In genomic region chr14:78164226-78164853, GRCh38 we compare ENCODE assay signal across 9 cellular contexts. TPM values are rescaled to one million over a fixed set of nuclear protein-coding genes. Genes with fewer than 3 reads are reported as not detected.
DNase-seq lines count a peak whose midpoint lies in the region; ATAC-seq, FAIRE-seq and TF ChIP-seq lines count a peak whose summit lies in the region.
"Had no signal": no experiment of that assay in that cellular context is flagged by ENCODE, and none has a peak within 500 bp of the region (broad histone marks: within the 10 kb centered on the region; RNA-seq: fewer than 3 reads in every experiment).

No MANE protein-coding gene starts in this region.

- peak; percentile 60 for DNase-seq in ACHN
- DNase-seq in NCI-H1436 treated with DMSO at 0.1 percent for 48 hours (lab: John Stamatoyannopoulos, UW) = peak; percentile 16
- DNase-seq in K562 (ENCODE audit: extremely low read depth in 1 of 4, low spot score in 3 of 4) = peak; percentile 35 to 45 (median 42)
- DNase-seq in osteoblast (ENCODE audit: insufficient read length, low spot score, missing footprints) = no peak
- DNase-seq in effector CD8-positive, alpha-beta T cell (lab: John Stamatoyannopoulos, UW) = no peak
- DNase-seq in NCI-H128 (lab: John Stamatoyannopoulos, UW; ENCODE audit: unreplicated experiment) = no peak

- CTCF ChIA-PET in K562 (lab: Yijun Ruan, JAX; ENCODE audit: low intra/inter-chr PET ratio) = no interaction called here

- H3K36me3 ChIP-seq in K562 (ENCODE audit: control insufficient read depth, insufficient read depth, low read length) (no peaks in the 10 kb centered on the region), osteoblast (ENCODE audit: insufficient read depth, low read length) (no peaks in the 10 kb centered on the region)
- H3K36me3 ChIP-seq: HAP-1 had no signal

- peak in 1 of 2 experiments; percentile 47; a peak in 2 of 4 replicates for TF ChIP-seq RAD21 in K562 (CRISPR knock-in tag; conservative IDR thresholded peaks at IDR 0.05 in 1 of 2, IDR thresholded peaks at IDR 0.05 in 1 of 2)

- intact Hi-C loops in K562 (cut with micrococcal nuclease) = loop anchor here (10.0 kb wide), 1 partner anchor 400 kb away; no protein-coding TSS in a partner anchor

- no TSS peak for BruUV-seq in K562 (replicated peaks; lab: Mats Ljungman, UMichigan)

- H3K9ac ChIP-seq in K562 (ENCODE audit: insufficient read depth in 1 of 2, low read depth in 2 of 2, low read length in 2 of 2) = no peak overlapping the region

- H3K9me3 ChIP-seq in K562 (replicated peaks; ENCODE audit: control insufficient read depth, insufficient read depth, low read depth, low read length) (no peaks in the 10 kb centered on the region), osteoblast (ENCODE audit: low read depth, low read length) (no peaks in the 10 kb centered on the region)
- H3K9me3 ChIP-seq: HAP-1 had no signal

- WGBS in K562 (ENCODE audit: insufficient coverage, low coverage, missing lambda C conversion rate) = 2% methylated on average over 7 of the region's 8 CpGs

- H3K27ac ChIP-seq in K562 (ENCODE audit: extremely low read depth, low read depth, low read length) (no peak overlapping the region), osteoblast (ENCODE audit: low read depth, low read length) (no peak overlapping the region)

- H3K27me3 ChIP-seq in K562 (ENCODE audit: control insufficient read depth in 2 of 2, insufficient read depth in 2 of 2, low read length in 2 of 2) (no peaks in the 10 kb centered on the region; a peak in 1 of 5 replicates), osteoblast (ENCODE audit: insufficient read depth, low read length) (no peaks in the 10 kb centered on the region)

- no peaks in the 10 kb centered on the region for H3K79me2 ChIP-seq in K562 (ENCODE audit: control insufficient read depth, insufficient read depth, low read length)
- H3K79me2 ChIP-seq in osteoblast (ENCODE audit: insufficient read depth, low read length) = no peaks in the 10 kb centered on the region

- TF ChIP-seq EP300 in K562 (IDR thresholded peaks at IDR 0.05; ENCODE audit: low read length) = no peak

- H3K9me1 ChIP-seq in K562 (ENCODE audit: control insufficient read depth, insufficient read depth, low read length) = no peaks in the 10 kb centered on the region

- FAIRE-seq in K562 (lab: Jason Lieb, UNC) = no peak

- H2AFZ ChIP-seq in K562 (ENCODE audit: low read depth, low read length) (no peak overlapping the region), osteoblast (ENCODE audit: low read length) (no peak overlapping the region)

- ATAC-seq in K562 = peak; percentile 88
- ATAC-seq in HG03342 (IDR thresholded peaks at IDR 0.05; ENCODE audit: unreplicated experiment) = no peak

- no peak for TF ChIP-seq POLR2A in K562 (conservative IDR thresholded peaks at IDR 0.05)

- H4K20me1 ChIP-seq in K562 (replicated peaks; ENCODE audit: control insufficient read depth, insufficient read depth, low read length) (no peaks in the 10 kb centered on the region), osteoblast (ENCODE audit: insufficient read depth, low read length) (no peaks in the 10 kb centered on the region)

- TF ChIP-seq CTCF in GM12872 (IDR thresholded peaks at IDR 0.05; ENCODE audit: insufficient read depth, low read depth, low read length) (peak; percentile 84), K562 (IDR thresholded peaks at IDR 0.05 in 2 of 3, conservative IDR thresholded peaks at IDR 0.05 in 1 of 3; ENCODE audit: insufficient read depth in 2 of 3, low read depth in 1 of 3, low read length in 3 of 3) (peak; percentile 56 to 74 (median 67)), osteoblast (IDR thresholded peaks at IDR 0.05; ENCODE audit: extremely low read depth, low read depth, low read length) (peak; percentile 30)

- H3K4me3 ChIP-seq in K562 (no peak overlapping the region), osteoblast (ENCODE audit: insufficient read depth, low read length) (no peak overlapping the region)
- H3K4me3 ChIP-seq: HAP-1 had no signal

- POLR2A ChIA-PET in K562 (lab: Yijun Ruan, JAX) = no interaction called here

- in situ Hi-C loops in ACHN (cut with HindIII; ENCODE audit: low pct_ligation_motif_present, low pct_unique_long_range_greater_than_20kb, low sequenced_read_pairs) (no loop called here), K562 (cut with MboI) (no loop called here)

- H3K4me1 ChIP-seq in K562 (replicated peaks in 1 of 2; ENCODE audit: control insufficient read depth in 2 of 2, insufficient read depth in 2 of 2, low read length in 2 of 2) (no peaks in the 10 kb centered on the region; a peak in 1 of 5 replicates), osteoblast (ENCODE audit: insufficient read depth, low read length) (no peaks in the 10 kb centered on the region)
- H3K4me1 ChIP-seq: HAP-1 had no signal

- H3K4me2 ChIP-seq in K562 (ENCODE audit: insufficient read depth, low read length) (no peak overlapping the region), osteoblast (ENCODE audit: insufficient read depth, low read length) (no peak overlapping the region)

TF ChIP-seq in K562, 482 proteins besides CTCF, POLR2A, EP300 and RAD21 (continues in another document):
- TF ChIP-seq, protein P1, sequence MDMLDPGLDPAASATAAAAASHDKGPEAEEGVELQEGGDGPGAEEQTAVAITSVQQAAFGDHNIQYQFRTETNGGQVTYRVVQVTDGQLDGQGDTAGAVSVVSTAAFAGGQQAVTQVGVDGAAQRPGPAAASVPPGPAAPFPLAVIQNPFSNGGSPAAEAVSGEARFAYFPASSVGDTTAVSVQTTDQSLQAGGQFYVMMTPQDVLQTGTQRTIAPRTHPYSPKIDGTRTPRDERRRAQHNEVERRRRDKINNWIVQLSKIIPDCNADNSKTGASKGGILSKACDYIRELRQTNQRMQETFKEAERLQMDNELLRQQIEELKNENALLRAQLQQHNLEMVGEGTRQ (CRISPR knock-in tag; IDR thresholded peaks at IDR 0.05) = no peak
- TF ChIP-seq SRSF3 (IDR thresholded peaks at IDR 0.05; ENCODE audit: insufficient read depth, low read length) = no peak
- TF ChIP-seq EGR1 (conservative IDR thresholded peaks at IDR 0.05) = peak; percentile 30; the same call in 1 of the 2 replicates
- TF ChIP-seq ARID4B (CRISPR knock-in tag; IDR thresholded peaks at IDR 0.05) = no peak
- TF ChIP-seq, protein P2, sequence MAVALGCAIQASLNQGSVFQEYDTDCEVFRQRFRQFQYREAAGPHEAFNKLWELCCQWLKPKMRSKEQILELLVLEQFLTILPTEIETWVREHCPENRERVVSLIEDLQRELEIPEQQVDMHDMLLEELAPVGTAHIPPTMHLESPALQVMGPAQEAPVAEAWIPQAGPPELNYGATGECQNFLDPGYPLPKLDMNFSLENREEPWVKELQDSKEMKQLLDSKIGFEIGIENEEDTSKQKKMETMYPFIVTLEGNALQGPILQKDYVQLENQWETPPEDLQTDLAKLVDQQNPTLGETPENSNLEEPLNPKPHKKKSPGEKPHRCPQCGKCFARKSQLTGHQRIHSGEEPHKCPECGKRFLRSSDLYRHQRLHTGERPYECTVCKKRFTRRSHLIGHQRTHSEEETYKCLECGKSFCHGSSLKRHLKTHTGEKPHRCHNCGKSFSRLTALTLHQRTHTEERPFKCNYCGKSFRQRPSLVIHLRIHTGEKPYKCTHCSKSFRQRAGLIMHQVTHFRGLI (CRISPR knock-in tag; IDR thresholded peaks at IDR 0.05) = no peak

RNA-seq across cellular contexts. Expression of gene NRXN3, which starts 5.8 kb away (rescaled TPM):
- 0.51 TPM in 1 of 2 replicates, not detected in the other for total RNA-seq in K562 (2011; cell fraction: chromatin; rRNA removed; ENCODE audit: low replicate concordance)
- total RNA-seq in K562 (2011; cell fraction: nucleolus; rRNA removed) = 0.17 TPM in 1 of 2 replicates, not detected in the other
- not detected in 2 replicates for total RNA-seq in K562 (2011; cell fraction: nucleoplasm; rRNA removed)
- total RNA-seq in K562 (2014; rRNA removed) (not detected in 2 replicates), K562 (2014; rRNA removed; fragmentation: Illumina TruSeq; extraction: Trizol) (not detected in 2 replicates), K562 (2015; rRNA removed; fragmentation: Illumina TruSeq; extraction: Trizol) (not detected in 2 replicates), K562 (2021) (0.09 TPM in 1 of 2 replicates, not detected in the other), osteoblast (1.8 and 2.5 TPM in 2 replicates)
- polyA plus RNA-seq in K562 (2011; rRNA removed) (not detected in 2 replicates), K562 (2014; fragmentation: Illumina TruSeq; extraction: Trizol) (not detected in 2 replicates), K562 (2014; fragmentation: Nextera tagmentation; extraction: Ambion mirVana) (not detected), K562 (2014; rRNA removed) (not detected in 2 replicates)
- not detected in 2 replicates for polyA plus RNA-seq in K562 (2011; cell fraction: cytosol; rRNA removed)
- polyA plus RNA-seq in K562 (2011; cell fraction: nucleus; rRNA removed) = not detected in 2 replicates
- polyA plus RNA-seq in K562 (2012) = 0.04 and 0.64 TPM in 2 replicates
- polyA minus RNA-seq in K562 (2011; rRNA and poly(A)+ RNA removed) = not detected in 2 replicates
- polyA minus RNA-seq in K562 (2011; cell fraction: cytosol; rRNA and poly(A)+ RNA removed) = not detected in 2 replicates
- not detected in 2 replicates for polyA minus RNA-seq in K562 (2011; cell fraction: nucleus; rRNA and poly(A)+ RNA removed)

Comparison
In these comparisons a context has a peak if more than half of its experiments do, and no peak if none do; other contexts are left out.
1. DNase-seq: peak in ACHN (single experiment), NCI-H1436 treated with DMSO at 0.1 percent for 48 hours (single experiment) and K562 (4 of 4); none in osteoblast (single experiment), effector CD8-positive, alpha-beta T cell (single experiment) and NCI-H128 (single experiment).
2. CTCF ChIP-seq: peak in every context shown above with its lines; median percentile 84 in GM12872; 67 in K562; 30 in osteoblast.